In genomic region chr2:31496466-31496870, GRCh38 we compare ENCODE assay signal across 8 cellular contexts.
DNase-seq lines count a peak whose midpoint lies in the region; TF ChIP-seq lines count a peak whose summit lies in the region.
"Not testable (repeated sequence)": the region's sequence is repeated elsewhere in the genome, so short reads cannot be mapped to it uniquely, and the experiment has no call there.

No MANE protein-coding gene starts in this region.

- H3K4me3 Mint-ChIP-seq in dendritic cell treated with granulocyte-macrophage colony-stimulating factor and Interleukin-4, amounts not matched to agents 40 ng/mL and 50 ng/mL, for 4 days = peak overlapping the region; percentile 31
- H3K4me3 Mint-ChIP-seq in stimulated activated naive CD8-positive, alpha-beta T cell treated with anti-CD3 and anti-CD28 coated beads, Interleukin-15, Interleukin-2, amounts not matched to agents 100 ng/mL and 50 ng/mL, for 24 hours = peak overlapping the region; percentile 26

- H3K9me3 ChIP-seq in mucosa of rectum (ENCODE audit: control insufficient read depth in 2 of 2, low read length in 2 of 2) = not testable (repeated sequence)

- peak overlapping the region in 1 of 2 donors; percentile 43 for H3K9ac ChIP-seq in mucosa of rectum (ENCODE audit: low read depth in 1 of 2, low read length in 2 of 2)

- not testable (repeated sequence) for H3K4me1 Mint-ChIP-seq in dendritic cell treated with granulocyte-macrophage colony-stimulating factor and Interleukin-4, amounts not matched to agents 40 ng/mL and 50 ng/mL, for 4 days (ENCODE audit: low read depth); stimulated activated naive CD8-positive, alpha-beta T cell treated with anti-CD3 and anti-CD28 coated beads, Interleukin-15, Interleukin-2, amounts not matched to agents 100 ng/mL and 50 ng/mL, for 24 hours (ENCODE audit: low read depth)

- peak overlapping the region; percentile 77 for H3K27ac ChIP-seq in VCaP
- H3K27ac ChIP-seq in mucosa of rectum (ENCODE audit: low read depth in 2 of 2, low read length in 2 of 2) = peak overlapping the region in 1 of 2 donors; percentile 55

- not testable (repeated sequence) for H3K36me3 ChIP-seq in GM06990 (ENCODE audit: control insufficient read depth, insufficient read depth, low read length); mucosa of rectum (ENCODE audit: control insufficient read depth in 2 of 2, insufficient read depth in 2 of 2, low read length in 2 of 2)

- intact Hi-C loops in dendritic cell treated with granulocyte-macrophage colony-stimulating factor and Interleukin-4, amounts not matched to agents 40 ng/mL and 50 ng/mL, for 4 days (cut with micrococcal nuclease) = not testable (repeated sequence)

- not testable (repeated sequence) for H3K4me1 ChIP-seq in mucosa of rectum (ENCODE audit: control insufficient read depth in 2 of 2, insufficient read depth in 2 of 2, low read length in 2 of 2)

- DNase-seq in GM06990 (ENCODE audit: extremely low read depth, insufficient read length) = peak; percentile 6
- peak; percentile 19 for DNase-seq in NCI-H146 (lab: John Stamatoyannopoulos, UW)
- DNase-seq in NCI-H774 (lab: John Stamatoyannopoulos, UW) = peak; percentile 36

- not testable (repeated sequence) for H3K27ac Mint-ChIP-seq in dendritic cell treated with granulocyte-macrophage colony-stimulating factor and Interleukin-4, amounts not matched to agents 40 ng/mL and 50 ng/mL, for 4 days
- peak overlapping the region; percentile 31 for H3K27ac Mint-ChIP-seq in stimulated activated naive CD8-positive, alpha-beta T cell treated with anti-CD3 and anti-CD28 coated beads, Interleukin-15, Interleukin-2, amounts not matched to agents 100 ng/mL and 50 ng/mL, for 24 hours

- not testable (repeated sequence) for H3K4me3 ChIP-seq in GM06990 (replicated peaks; ENCODE audit: low read depth, low read length)
- H3K4me3 ChIP-seq in iPS-11a (ENCODE audit: low read depth, low read length) (peak overlapping the region; percentile 55), mucosa of rectum (ENCODE audit: low read length in 2 of 2) (peak overlapping the region; percentile 22 to 50)

- H3K27me3 ChIP-seq in GM06990 (replicated peaks; ENCODE audit: control insufficient read depth, insufficient read depth, low read length); mucosa of rectum (ENCODE audit: control insufficient read depth in 2 of 2, insufficient read depth in 2 of 2, low read length in 2 of 2): not testable (repeated sequence)

- H3K27me3 Mint-ChIP-seq in dendritic cell treated with granulocyte-macrophage colony-stimulating factor and Interleukin-4, amounts not matched to agents 40 ng/mL and 50 ng/mL, for 4 days = not testable (repeated sequence)
- H3K27me3 Mint-ChIP-seq in stimulated activated naive CD8-positive, alpha-beta T cell treated with anti-CD3 and anti-CD28 coated beads, Interleukin-15, Interleukin-2, amounts not matched to agents 100 ng/mL and 50 ng/mL, for 24 hours = peaks cover 22% of the 10 kb centered on the region

- not testable (repeated sequence) for TF ChIP-seq CTCF in GM06990 (IDR thresholded peaks at IDR 0.05; ENCODE audit: insufficient read depth, low read length, poor library complexity, severe bottlenecking); VCaP (conservative IDR thresholded peaks at IDR 0.05)

- not testable (repeated sequence) for H3K9me3 Mint-ChIP-seq in dendritic cell treated with granulocyte-macrophage colony-stimulating factor and Interleukin-4, amounts not matched to agents 40 ng/mL and 50 ng/mL, for 4 days; stimulated activated naive CD8-positive, alpha-beta T cell treated with anti-CD3 and anti-CD28 coated beads, Interleukin-15, Interleukin-2, amounts not matched to agents 100 ng/mL and 50 ng/mL, for 24 hours

- H3K36me3 Mint-ChIP-seq in dendritic cell treated with granulocyte-macrophage colony-stimulating factor and Interleukin-4, amounts not matched to agents 40 ng/mL and 50 ng/mL, for 4 days (ENCODE audit: low read depth); stimulated activated naive CD8-positive, alpha-beta T cell treated with anti-CD3 and anti-CD28 coated beads, Interleukin-15, Interleukin-2, amounts not matched to agents 100 ng/mL and 50 ng/mL, for 24 hours (ENCODE audit: low read depth): not testable (repeated sequence)
